ENCODE assay signal across 28 cellular contexts in the genomic region with DNA sequence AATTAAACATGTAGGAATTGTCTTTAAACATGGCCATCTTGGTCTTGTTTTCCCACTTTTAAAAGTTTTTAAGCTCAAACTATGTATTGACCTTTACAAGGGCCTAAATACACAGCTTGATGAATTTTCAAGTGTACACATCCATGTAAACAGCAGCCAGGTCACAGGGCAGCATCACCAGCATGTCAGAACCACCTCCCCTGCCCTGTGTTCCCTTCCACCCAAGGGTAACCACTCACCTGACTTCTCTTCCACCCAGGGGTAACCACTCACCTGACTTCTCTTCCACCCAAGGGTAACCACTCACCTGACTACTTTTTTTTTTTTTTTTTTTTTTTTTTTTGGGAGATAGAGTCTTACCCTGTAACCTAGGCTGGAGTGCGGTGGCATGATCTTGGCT. TPM values are rescaled to one million over a fixed set of nuclear protein-coding genes. Genes with fewer than 3 reads are reported as not detected.
"Had no signal": no experiment of that assay in that cellular context is flagged by ENCODE, and none has a peak within 500 bp of the region (broad histone marks: within the 10 kb centered on the region; RNA-seq: fewer than 3 reads in every experiment).

No MANE protein-coding gene starts in this region.

- ATAC-seq: gastrocnemius medialis, left cardiac atrium, mucosa of descending colon had no signal

- H3K27me3 ChIP-seq: adrenal gland, ascending aorta, brain microvascular endothelial cell, esophagus muscularis mucosa, gastrocnemius medialis, spleen, suprapubic skin, transverse colon had no signal

- H3K27ac ChIP-seq: adrenal gland, ascending aorta, brain microvascular endothelial cell, esophagus muscularis mucosa, gastrocnemius medialis, spleen, suprapubic skin, transverse colon, WERI-Rb-1 had no signal

- H3K9me3 Mint-ChIP-seq: stimulated activated naive CD8-positive, alpha-beta T cell treated with anti-CD3 and anti-CD28 coated beads, Interleukin-15, Interleukin-2, amounts not matched to agents 100 ng/mL and 50 ng/mL, for 24 hours had no signal

- H3K4me3 ChIP-seq: adrenal gland, ascending aorta, esophagus muscularis mucosa, gastrocnemius medialis, mucosa of descending colon, spleen, suprapubic skin, transverse colon had no signal

- H3K4me3 Mint-ChIP-seq: activated naive CD8-positive, alpha-beta T cell; stimulated activated naive CD8-positive, alpha-beta T cell treated with anti-CD3 and anti-CD28 coated beads, Interleukin-15, Interleukin-2, amounts not matched to agents 100 ng/mL and 50 ng/mL, for 24 hours had no signal

- H3K27ac Mint-ChIP-seq: activated naive CD8-positive, alpha-beta T cell; activated T-helper 2 cell treated with anti-CD3 and anti-CD28 coated beads, Interferon-gamma antibody, Interleukin-2, Interleukin-4, amounts not matched to agents 10 μg/mL and 5 μg/mL and 100 μg/mL, durations not matched to agents 14 hours and 24 hours and 36 hours had no signal

- H3K36me3 ChIP-seq: adrenal gland, ascending aorta, brain microvascular endothelial cell, gastrocnemius medialis, suprapubic skin, transverse colon had no signal

- H3K9me3 ChIP-seq: adrenal gland, ascending aorta, esophagus muscularis mucosa, gastrocnemius medialis, mucosa of descending colon, spleen, suprapubic skin, transverse colon had no signal

- H3K27me3 Mint-ChIP-seq: activated naive CD8-positive, alpha-beta T cell; progenitor cell of endocrine pancreas; stimulated activated naive CD8-positive, alpha-beta T cell treated with anti-CD3 and anti-CD28 coated beads, Interleukin-15, Interleukin-2, amounts not matched to agents 100 ng/mL and 50 ng/mL, for 24 hours had no signal

- DNase-seq: activated CD4-positive, alpha-beta T cell treated with anti-CD3 and anti-CD28 coated beads, Interleukin-2, amount 50 U/mL, for 1 hour; activated CD4-positive, CD25-positive, alpha-beta regulatory T cell treated with anti-CD3 and anti-CD28 coated beads, Interleukin-2, amount 50 U/mL, for 72 hours; activated naive CD4-positive, alpha-beta T cell; activated T-cell treated with anti-CD3 and anti-CD28 coated beads, Interleukin-2, amount 50 U/mL, for 1 hour; adrenal gland; brain microvascular endothelial cell; caudate nucleus; effector CD8-positive, alpha-beta T cell; gastrocnemius medialis; hypothalamus; left cardiac atrium; mucosa of descending colon; retina; spleen; stimulated activated CD4-positive, alpha-beta T cell treated with anti-CD3 and anti-CD28 coated beads, Interleukin-4, amount 100 ng/mL, for 1 hour; T-helper 1 cell; transverse colon; WERI-Rb-1 had no signal

RNA-seq across cellular contexts. Expression of gene HRK, which starts 34.1 kb away (rescaled TPM):
- total RNA-seq: activated T-helper 2 cell treated with anti-CD3 and anti-CD28 coated beads, Interferon-gamma antibody, Interleukin-2, Interleukin-4, amounts not matched to agents 10 μg/mL and 5 μg/mL and 100 μg/mL, durations not matched to agents 14 hours and 24 hours and 36 hours; ascending aorta; dermis blood vessel endothelial cell; gastrocnemius medialis; osteocyte; suprapubic skin had no signal
- polyA plus RNA-seq: liver had no signal
